Comparison of ENCODE assay signal across 15 cellular contexts in the genomic region with DNA sequence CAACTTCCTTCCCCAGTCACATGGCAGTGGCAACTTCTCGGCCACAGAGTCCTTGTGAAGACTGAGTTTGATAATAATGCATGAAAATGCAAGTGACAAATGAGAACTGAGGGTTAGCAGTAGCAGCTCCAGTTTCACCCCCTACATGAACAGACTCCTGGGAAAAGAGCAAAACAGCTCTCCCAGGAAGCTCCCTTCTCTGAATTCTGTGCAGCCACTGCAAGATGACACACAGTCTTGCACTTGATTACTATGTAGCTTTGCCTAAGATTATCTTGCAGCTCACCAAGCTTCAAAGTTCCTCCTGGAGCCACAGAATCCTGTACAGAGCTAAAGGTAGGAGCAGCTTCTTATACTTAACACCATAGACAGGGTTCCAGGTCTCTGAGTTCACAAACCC. TPM values are rescaled to one million over a fixed set of nuclear protein-coding genes. Genes with fewer than 3 reads are reported as not detected.
"Had no signal": no experiment of that assay in that cellular context is flagged by ENCODE, and none has a peak within 500 bp of the region (broad histone marks: within the 10 kb centered on the region; RNA-seq: fewer than 3 reads in every experiment).

No MANE protein-coding gene starts in this region.

- H3K27ac ChIP-seq: brain microvascular endothelial cell, gastrocnemius medialis, heart right ventricle had no signal

- H3K36me3 ChIP-seq: brain microvascular endothelial cell, gastrocnemius medialis, heart right ventricle had no signal

- H3K4me3 ChIP-seq: gastrocnemius medialis, heart right ventricle had no signal

- H3K9me3 ChIP-seq: gastrocnemius medialis had no signal

- ATAC-seq: gastrocnemius medialis; heart right ventricle; left lobe of liver; naive thymus-derived CD4-positive, alpha-beta T cell; stimulated activated effector memory CD8-positive, alpha-beta T cell treated with anti-CD3 and anti-CD28 coated beads, Interleukin-12 subunit alpha, Interleukin-12 subunit beta, amount 100 ng/mL, for 72 hours had no signal

- DNase-seq: activated B cell treated with CpG ODN at 0.5 μM for 24 hours; activated CD4-positive, alpha-beta T cell treated with anti-CD3 and anti-CD28 coated beads for 48 hours; activated naive CD8-positive, alpha-beta T cell treated with anti-CD3 and anti-CD28 coated beads for 36 hours; amygdala; brain microvascular endothelial cell; cerebellar nuclear complex; gastrocnemius medialis; heart right ventricle; naive thymus-derived CD4-positive, alpha-beta T cell; stimulated activated CD4-positive, alpha-beta T cell treated with anti-CD3 and anti-CD28 coated beads, Interleukin-12 subunit alpha, Interleukin-12 subunit beta, amount 100 ng/mL, for 4 hours; stimulated activated CD4-positive, alpha-beta T cell treated with anti-CD3 and anti-CD28 coated beads, Interleukin-2, amount 100 ng/mL, for 24 hours had no signal

RNA-seq across cellular contexts. Expression of a gene that starts 4.6 kb away (rescaled TPM):
- total RNA-seq: activated B cell treated with CpG ODN at 0.5 μM for 24 hours; activated naive CD8-positive, alpha-beta T cell treated with anti-CD3 and anti-CD28 coated beads for 36 hours; activated T-helper 1 cell treated with anti-CD3 and anti-CD28 coated beads, Interleukin-12 subunit alpha, Interleukin-12 subunit beta, Interleukin-2, Interleukin-4 antibody, amounts not matched to agents 30 ng/mL and 10 ng/mL and 1 ng/mL, durations not matched to agents 14 hours and 24 hours and 36 hours; T-helper 2 cell treated with Interferon-gamma antibody and Interleukin-4, amounts not matched to agents 100 ng/mL and 5 ng/mL, for 36 hours had no signal
- polyA plus RNA-seq: naive thymus-derived CD4-positive, alpha-beta T cell had no signal
